ENCODE assay signal across 15 cellular contexts in genomic region chr3:192129586-192129985, GRCh38.
DNase-seq lines count a peak whose midpoint lies in the region; ATAC-seq and TF ChIP-seq lines count a peak whose summit lies in the region.
"Had no signal": no experiment of that assay in that cellular context is flagged by ENCODE, and none has a peak within 500 bp of the region (broad histone marks: within the 10 kb centered on the region; RNA-seq: fewer than 3 reads in every experiment).

No MANE protein-coding gene starts in this region.

- peak overlapping the region; percentile 64 for H3K27ac Mint-ChIP-seq in nephron progenitor cell
- H3K27ac Mint-ChIP-seq: CD4-positive, alpha-beta T cell; HFFc6 had no signal

- no peak overlapping the region for H3K4me3 Mint-ChIP-seq in nephron progenitor cell
- H3K4me3 Mint-ChIP-seq: CD4-positive, alpha-beta T cell; HFFc6 had no signal

- peaks cover 11% of the 10 kb centered on the region for H3K36me3 Mint-ChIP-seq in nephron progenitor cell (ENCODE audit: low read depth)

- no peak for TF ChIP-seq CTCF in nephron progenitor cell (IDR thresholded peaks at IDR 0.05)

- no peaks in the 10 kb centered on the region for H3K4me1 Mint-ChIP-seq in nephron progenitor cell

- H3K27me3 Mint-ChIP-seq in nephron progenitor cell (ENCODE audit: low read depth, poor library complexity) = peaks cover 5% of the 10 kb centered on the region
- H3K27me3 Mint-ChIP-seq: CD4-positive, alpha-beta T cell had no signal

- no peak for ATAC-seq in GM18517 (IDR thresholded peaks at IDR 0.05; ENCODE audit: unreplicated experiment)

- H3K9me3 Mint-ChIP-seq in nephron progenitor cell = peaks cover 18% of the 10 kb centered on the region

- DNase-seq in DMS53 (lab: John Stamatoyannopoulos, UW) (peak; percentile 14), DMS53 treated with DMSO at 0.1 percent for 48 hours (lab: John Stamatoyannopoulos, UW; ENCODE audit: unreplicated experiment) (no peak), globus pallidus (ENCODE audit: low spot score) (peak; percentile 68), nephron progenitor cell (no peak), NCI-H446 treated with DMSO at 0.1 percent for 48 hours (lab: John Stamatoyannopoulos, UW) (no peak), foreskin melanocyte (no peak)
- DNase-seq: AML-193; CD4-positive, alpha-beta T cell; DMS153; DND-41; EL; GOT3; H7; HFFc6 had no signal

Comparison
In these comparisons a context has a peak if more than half of its experiments do, and no peak if none do; other contexts are left out.
1. DNase-seq: peak in DMS53 (single experiment) and globus pallidus (single experiment); none in DMS53 treated with DMSO at 0.1 percent for 48 hours (single experiment), nephron progenitor cell (single experiment), NCI-H446 treated with DMSO at 0.1 percent for 48 hours (single experiment) and foreskin melanocyte (single experiment).